In the genomic region with DNA sequence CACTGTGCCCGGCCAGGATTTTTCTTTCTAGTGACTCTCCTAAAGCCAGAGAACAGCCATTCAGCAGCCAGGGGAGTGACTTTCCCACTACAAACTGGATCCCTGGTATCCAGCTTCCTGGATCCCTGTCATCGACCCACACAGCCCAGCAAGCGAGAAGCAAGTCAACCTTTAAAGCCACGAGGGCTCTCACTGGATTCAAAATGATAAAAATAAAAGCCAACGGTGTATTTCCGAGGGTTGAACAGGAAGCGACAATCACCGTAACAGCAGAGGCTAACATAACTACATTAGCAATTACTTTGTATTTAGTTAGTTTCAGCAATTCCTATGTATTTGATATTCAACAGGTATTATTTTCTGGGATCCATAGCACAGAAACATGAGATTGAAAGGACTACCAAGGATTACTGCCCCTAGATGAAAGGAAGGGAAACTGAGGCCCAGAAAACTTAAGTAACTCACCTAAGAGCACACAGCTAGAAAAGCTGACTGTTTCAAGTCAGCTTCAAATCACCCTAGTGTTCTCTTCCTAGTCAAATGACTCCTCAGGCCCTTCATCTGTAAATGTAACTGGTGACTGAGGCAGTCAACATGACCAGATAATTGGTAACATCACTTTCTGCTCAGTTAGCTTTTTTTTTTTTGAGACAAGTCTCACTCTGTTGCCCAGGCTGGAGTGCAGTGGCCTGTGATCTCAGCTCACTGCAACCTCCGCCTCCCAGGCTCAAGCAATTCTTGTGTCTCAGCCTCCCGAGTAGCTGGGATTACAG, we compare ENCODE assay signal across 10 cellular contexts. TPM values are rescaled to one million over a fixed set of nuclear protein-coding genes. Genes with fewer than 3 reads are reported as not detected.
A peak's percentile ranks its signal among the peaks of the same experiment; 100 is the strongest.
DNase-seq lines count a peak whose midpoint lies in the region; ATAC-seq and TF ChIP-seq lines count a peak whose summit lies in the region.
"Had no signal": no experiment of that assay in that cellular context is flagged by ENCODE, and none has a peak within 500 bp of the region (broad histone marks: within the 10 kb centered on the region; RNA-seq: fewer than 3 reads in every experiment).

No MANE protein-coding gene starts in this region.

- H3K27me3 ChIP-seq in mucosa of rectum (ENCODE audit: control insufficient read depth in 2 of 2, insufficient read depth in 2 of 2, low read length in 2 of 2) (no peaks in the 10 kb centered on the region), upper lobe of right lung (no peaks in the 10 kb centered on the region)

- peaks cover 17 to 20% of the 10 kb centered on the region in 2 donors for H3K4me1 ChIP-seq in mucosa of rectum (ENCODE audit: control insufficient read depth in 2 of 2, insufficient read depth in 2 of 2, low read length in 2 of 2)
- peaks cover 35% of the 10 kb centered on the region for H3K4me1 ChIP-seq in upper lobe of right lung

- TF ChIP-seq CTCF in upper lobe of right lung (IDR thresholded peaks at IDR 0.05), result no peak

- peak overlapping the region; percentile 15 to 47 for H3K9ac ChIP-seq in mucosa of rectum (ENCODE audit: low read depth in 1 of 2, low read length in 2 of 2)
- H3K9ac ChIP-seq: KMS-11 had no signal

- peak overlapping the region; percentile 100 for H3K27ac ChIP-seq in caudate nucleus (ENCODE audit: low read depth, low read length)
- H3K27ac ChIP-seq in mucosa of rectum (ENCODE audit: low read depth in 2 of 2, low read length in 2 of 2), result peak overlapping the region; percentile 28 to 80
- peak overlapping the region; percentile 100 for H3K27ac ChIP-seq in upper lobe of right lung
- H3K27ac ChIP-seq: KMS-11 had no signal

- intact Hi-C loops in Right ventricle myocardium inferior (cut with DNase I) (loop anchor here (2.0 kb wide), 2 partner anchors 69 to 77 kb away; a partner anchor contains a TSS), cardiac septum (cut with DNase I) (no loop called here), upper lobe of right lung (cut with DNase I) (no loop called here)

- peak overlapping the region in 1 of 2 donors; percentile 7 for H3K4me3 ChIP-seq in mucosa of rectum (ENCODE audit: low read length in 2 of 2)
- H3K4me3 ChIP-seq in upper lobe of right lung, result no peak overlapping the region

- H3K9me3 ChIP-seq in mucosa of rectum (ENCODE audit: control insufficient read depth in 2 of 2, low read length in 2 of 2) (no peaks in the 10 kb centered on the region), upper lobe of right lung (no peaks in the 10 kb centered on the region)

- H3K36me3 ChIP-seq in mucosa of rectum (ENCODE audit: control insufficient read depth in 2 of 2, insufficient read depth in 2 of 2, low read length in 2 of 2), result no peaks in the 10 kb centered on the region
- no peaks in the 10 kb centered on the region for H3K36me3 ChIP-seq in upper lobe of right lung

- ATAC-seq in Right ventricle myocardium inferior (no peak), upper lobe of right lung (no peak), HG03342 (IDR thresholded peaks at IDR 0.05; ENCODE audit: unreplicated experiment) (no peak)
- ATAC-seq: esophagus mucosa had no signal

- peak; percentile 37 for DNase-seq in Right ventricle myocardium inferior (ENCODE audit: missing footprints)
- DNase-seq in cardiac septum (ENCODE audit: low spot score), result no peak
- DNase-seq in caudate nucleus (lab: John Stamatoyannopoulos, UW), result no peak
- DNase-seq in upper lobe of right lung, result no peak
- DNase-seq in NCI-H345 (lab: John Stamatoyannopoulos, UW), result no peak
- DNase-seq in H4 (ENCODE audit: low spot score), result no peak

RNA-seq across cellular contexts. Expression of a gene that starts 2.7 kb away (rescaled TPM):
- 15.4 TPM for total RNA-seq in Right ventricle myocardium inferior
- 13.4 TPM for total RNA-seq in cardiac septum
- total RNA-seq in upper lobe of right lung, result 17.8 TPM
- 1.1 and 2.0 TPM in 2 replicates for total RNA-seq in H4 (2014; rRNA removed; shearing (Covaris generic))

RNA-seq across cellular contexts. Expression of a gene that starts 24.5 kb away (rescaled TPM):
- total RNA-seq in Right ventricle myocardium inferior (not detected), cardiac septum (not detected), upper lobe of right lung (not detected)
- total RNA-seq in H4 (2014; rRNA removed; shearing (Covaris generic)), result not detected in 2 replicates
- total RNA-seq: esophagus mucosa had no signal

RNA-seq across cellular contexts. Expression of a gene that starts 28.1 kb away (rescaled TPM):
- total RNA-seq in Right ventricle myocardium inferior (5.6 TPM), cardiac septum (3.0 TPM), upper lobe of right lung (16.2 TPM)
- 13.9 and 15.0 TPM in 2 replicates for total RNA-seq in H4 (2014; rRNA removed; shearing (Covaris generic))

RNA-seq across cellular contexts. Expression of a gene that starts 51.2 kb away (rescaled TPM):
- total RNA-seq in Right ventricle myocardium inferior, result 18.0 TPM
- total RNA-seq in cardiac septum, result 17.0 TPM
- 35.1 TPM for total RNA-seq in upper lobe of right lung
- total RNA-seq in H4 (2014; rRNA removed; shearing (Covaris generic)), result 13.8 and 14.2 TPM in 2 replicates

RNA-seq across cellular contexts. Expression of a gene that starts 58.4 kb away (rescaled TPM):
- 0.41 TPM for total RNA-seq in Right ventricle myocardium inferior
- 0.46 TPM for total RNA-seq in cardiac septum
- total RNA-seq in upper lobe of right lung, result 10.0 TPM
- total RNA-seq in H4 (2014; rRNA removed; shearing (Covaris generic)), result 1.4 and 2.0 TPM in 2 replicates
